ENCODE assay signal across 2 cellular contexts in genomic region chr19:47082493-47082892, GRCh38.
TF ChIP-seq lines count a peak whose summit lies in the region.

No MANE protein-coding gene starts in this region.

TF ChIP-seq in GM23338, 12 proteins besides CTCF, POLR2A, EP300 and RAD21:
- TF ChIP-seq CREB1 (CRISPR knock-in tag; IDR thresholded peaks at IDR 0.05; ENCODE audit: low read depth), result no peak
- no peak for TF ChIP-seq ZNF331 (CRISPR knock-in tag; IDR thresholded peaks at IDR 0.05; ENCODE audit: low read depth)
- TF ChIP-seq EZH2phosphoT487 (IDR thresholded peaks at IDR 0.05; ENCODE audit: unreplicated experiment), result no peak
- no peak for TF ChIP-seq NANOG (IDR thresholded peaks at IDR 0.05; ENCODE audit: borderline replicate concordance)
- TF ChIP-seq, protein P1, sequence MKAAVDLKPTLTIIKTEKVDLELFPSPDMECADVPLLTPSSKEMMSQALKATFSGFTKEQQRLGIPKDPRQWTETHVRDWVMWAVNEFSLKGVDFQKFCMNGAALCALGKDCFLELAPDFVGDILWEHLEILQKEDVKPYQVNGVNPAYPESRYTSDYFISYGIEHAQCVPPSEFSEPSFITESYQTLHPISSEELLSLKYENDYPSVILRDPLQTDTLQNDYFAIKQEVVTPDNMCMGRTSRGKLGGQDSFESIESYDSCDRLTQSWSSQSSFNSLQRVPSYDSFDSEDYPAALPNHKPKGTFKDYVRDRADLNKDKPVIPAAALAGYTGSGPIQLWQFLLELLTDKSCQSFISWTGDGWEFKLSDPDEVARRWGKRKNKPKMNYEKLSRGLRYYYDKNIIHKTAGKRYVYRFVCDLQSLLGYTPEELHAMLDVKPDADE (IDR thresholded peaks at IDR 0.05), result no peak
- TF ChIP-seq JUNB (IDR thresholded peaks at IDR 0.05; ENCODE audit: unreplicated experiment), result no peak
- TF ChIP-seq ZNF114 (CRISPR knock-in tag; IDR thresholded peaks at IDR 0.05), result no peak
- no peak for TF ChIP-seq EZH2 (IDR thresholded peaks at IDR 0.05; ENCODE audit: low read depth, unreplicated experiment)
- TF ChIP-seq ZNF462 (CRISPR knock-in tag; IDR thresholded peaks at IDR 0.05), result no peak
- no peak for TF ChIP-seq STAT1 (IDR thresholded peaks at IDR 0.05; ENCODE audit: unreplicated experiment)
- no peak for TF ChIP-seq POLR2AphosphoS5 (IDR thresholded peaks at IDR 0.05; ENCODE audit: low read depth)
- no peak for TF ChIP-seq REST (IDR thresholded peaks at IDR 0.05; ENCODE audit: unreplicated experiment)

TF ChIP-seq in K562, 482 proteins besides CTCF, POLR2A, EP300 and RAD21:
- TF ChIP-seq JUN (IDR thresholded peaks at IDR 0.05; ENCODE audit: borderline replicate concordance, low read depth, low read length), result no peak
- no peak for TF ChIP-seq JUN (CRISPR knock-in tag; IDR thresholded peaks at IDR 0.05; ENCODE audit: borderline replicate concordance)
- TF ChIP-seq RBM25 (IDR thresholded peaks at IDR 0.05; ENCODE audit: low read depth, low read length, severe bottlenecking), result peak; percentile 93
